Comparison of ENCODE assay signal across 8 cellular contexts in the genomic region with DNA sequence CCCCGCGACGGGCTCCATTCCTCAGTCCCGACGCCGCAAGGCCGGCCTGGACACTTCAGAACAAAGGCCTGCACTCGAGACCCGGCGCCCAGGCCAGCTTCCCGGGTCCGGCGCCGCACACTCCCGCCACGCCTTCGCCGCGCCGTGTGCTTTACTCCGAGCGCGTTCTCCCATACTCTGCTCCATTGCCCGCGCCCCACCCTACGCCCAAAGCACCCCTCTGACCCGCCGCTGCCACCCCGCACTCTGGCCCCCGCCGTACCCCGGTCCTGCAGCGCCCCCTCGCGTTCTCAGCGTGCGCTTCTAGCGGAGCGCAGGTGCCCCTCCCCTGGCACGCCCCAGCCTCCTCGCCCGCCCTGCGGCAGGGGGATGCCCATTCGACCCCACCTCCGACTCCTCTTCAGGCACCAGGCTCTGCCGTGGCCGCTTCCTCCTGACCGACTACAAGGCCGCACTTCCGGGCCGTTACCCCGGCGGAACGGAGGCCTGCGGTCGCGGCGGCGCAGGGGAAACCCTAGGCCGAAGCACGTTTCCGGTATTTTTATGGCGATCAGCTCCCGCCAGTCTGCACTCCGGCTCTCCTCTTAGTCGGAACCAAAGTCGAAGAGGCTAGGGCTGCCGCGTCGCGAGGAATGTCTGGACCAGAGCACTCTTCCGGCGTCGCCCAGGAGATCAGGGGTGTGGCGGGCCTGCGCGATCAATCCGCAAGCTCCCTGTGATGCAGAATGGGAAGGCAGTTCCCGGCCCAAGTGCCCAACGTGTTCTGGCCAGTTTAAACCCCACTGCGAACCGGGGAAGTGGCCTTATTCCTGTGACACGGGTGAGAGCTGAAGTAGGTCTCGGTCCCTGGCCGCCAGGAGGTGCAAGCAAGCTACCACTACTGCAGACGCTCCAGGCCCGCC. TPM values are rescaled to one million over a fixed set of nuclear protein-coding genes. Genes with fewer than 3 reads are reported as not detected.
DNase-seq lines count a peak whose midpoint lies in the region; ATAC-seq and TF ChIP-seq lines count a peak whose summit lies in the region.

A gene (minus strand): TSS at position 456 of the 902 bp plus-strand sequence. CDS start 2,137 bp downstream, outside the sequence.

- H3K27me3 Mint-ChIP-seq in CD4-positive, CD25-positive, alpha-beta regulatory T cell, result no peaks in the 10 kb centered on the region

- peak; percentile 73 to 75 for TF ChIP-seq RAD21 in liver (IDR thresholded peaks at IDR 0.05)

- peak within 1 kb of the TSS; percentile 65 for H3K4me3 ChIP-seq in CD4-positive, CD25-positive, alpha-beta regulatory T cell (ENCODE audit: low read depth, low read length)
- peak within 1 kb of the TSS; percentile 78 to 94 (median 88) for H3K4me3 ChIP-seq in liver (ENCODE audit: low read depth in 1 of 3, low read length in 3 of 3)

- DNase-seq in CD4-positive, CD25-positive, alpha-beta regulatory T cell, result peak; percentile 78 to 96 (median 88)
- DNase-seq in NCI-H748 treated with DMSO at 0.1 percent for 48 hours (lab: John Stamatoyannopoulos, UW) (peak; percentile 98), dermis microvascular lymphatic vessel endothelial cell (ENCODE audit: low read depth in 2 of 2) (peak; percentile 86 to 94)
- DNase-seq in activated CD4-positive, alpha-beta T cell treated with anti-CD3 and anti-CD28 coated beads, Interleukin-2, amount 50 U/mL, for 4 hours, result peak; percentile 78 to 81
- peak; percentile 91 for DNase-seq in stimulated activated CD4-positive, alpha-beta T cell treated with anti-CD3 and anti-CD28 coated beads, Interleukin-4, amount 100 ng/mL, for 24 hours

- H3K9me3 Mint-ChIP-seq in CD4-positive, CD25-positive, alpha-beta regulatory T cell, result peaks cover 0 to 1% (median 0%) of the 10 kb centered on the region in 7 donors

- TF ChIP-seq CTCF in liver (IDR thresholded peaks at IDR 0.05; ENCODE audit: low read depth, low read length, missing input control), result peak; percentile 65

- H3K4me1 Mint-ChIP-seq in CD4-positive, CD25-positive, alpha-beta regulatory T cell, result peaks cover 7 to 48% (median 25%) of the 10 kb centered on the region in 4 donors

- under 1% methylated on average over 87 of the region's 87 CpGs for WGBS in liver

- H3K36me3 Mint-ChIP-seq in CD4-positive, CD25-positive, alpha-beta regulatory T cell, result no peaks in the 10 kb centered on the region

- H3K9me3 ChIP-seq in CD4-positive, CD25-positive, alpha-beta regulatory T cell (ENCODE audit: control insufficient read depth in 2 of 2, low read length in 2 of 2), result no peaks in the 10 kb centered on the region
- no peaks in the 10 kb centered on the region for H3K9me3 ChIP-seq in liver (ENCODE audit: control insufficient read depth in 4 of 4, low read length in 3 of 4)

- H3K27ac Mint-ChIP-seq in CD4-positive, CD25-positive, alpha-beta regulatory T cell, result peak within 1 kb of the TSS; percentile 95 to 99 (median 99)

- H3K27ac ChIP-seq in CD4-positive, CD25-positive, alpha-beta regulatory T cell (ENCODE audit: insufficient read depth, low read length, poor library complexity, severe bottlenecking), result peak within 1 kb of the TSS; percentile 87
- peak within 1 kb of the TSS; percentile 95 for H3K27ac ChIP-seq in liver (ENCODE audit: low read depth in 1 of 2, low read length in 2 of 2)

- peak within 1 kb of the TSS; percentile 95 to 99 (median 97) for H3K4me3 Mint-ChIP-seq in CD4-positive, CD25-positive, alpha-beta regulatory T cell

- H3K27me3 ChIP-seq in CD4-positive, CD25-positive, alpha-beta regulatory T cell (ENCODE audit: control insufficient read depth, insufficient read depth, low read length), result no peaks in the 10 kb centered on the region
- H3K27me3 ChIP-seq in liver (ENCODE audit: control insufficient read depth in 4 of 4, insufficient read depth in 4 of 4, low read length in 3 of 4), result no peaks in the 10 kb centered on the region

- H3K4me1 ChIP-seq in CD4-positive, CD25-positive, alpha-beta regulatory T cell (ENCODE audit: control insufficient read depth, insufficient read depth, low read length, poor library complexity, severe bottlenecking), result peaks cover 22% of the 10 kb centered on the region
- peaks cover 4 to 39% (median 21%) of the 10 kb centered on the region in 4 donors for H3K4me1 ChIP-seq in liver (ENCODE audit: control insufficient read depth in 4 of 4, insufficient read depth in 4 of 4, low read length in 3 of 4)

- peaks cover 4% of the 10 kb centered on the region for H3K36me3 ChIP-seq in CD4-positive, CD25-positive, alpha-beta regulatory T cell (ENCODE audit: control insufficient read depth, insufficient read depth, low read length)
- H3K36me3 ChIP-seq in liver (ENCODE audit: control insufficient read depth in 4 of 4, insufficient read depth in 3 of 4, low read depth in 1 of 4, low read length in 3 of 4), result peaks cover 0 to 9% (median 3%) of the 10 kb centered on the region in 4 donors

- peak within 1 kb of the TSS; percentile 61 to 72 for H3K9ac ChIP-seq in liver (ENCODE audit: low read depth in 1 of 2, low read length in 2 of 2)

- ATAC-seq in CD4-positive, CD25-positive, alpha-beta regulatory T cell (ENCODE audit: low read depth in 2 of 2), result peak; percentile 86 to 88
- peak; percentile 79 for ATAC-seq in GM19395 (IDR thresholded peaks at IDR 0.05; ENCODE audit: unreplicated experiment)
- peak; percentile 76 for ATAC-seq in HG03565 (IDR thresholded peaks at IDR 0.05; ENCODE audit: unreplicated experiment)

TF ChIP-seq in liver, 16 proteins besides CTCF, POLR2A, EP300 and RAD21:
- TF ChIP-seq EGR1 (IDR thresholded peaks at IDR 0.05; ENCODE audit: low read depth in 2 of 2) (peak; percentile 27 to 66), GABPA (IDR thresholded peaks at IDR 0.05 in 1 of 2, conservative IDR thresholded peaks at IDR 0.05 in 1 of 2) (peak; percentile 94 to 98), FOXA2 (IDR thresholded peaks at IDR 0.05) (no peak), SP1 (IDR thresholded peaks at IDR 0.05) (peak; percentile 71), RXRA (IDR thresholded peaks at IDR 0.05) (peak; percentile 55 to 73), TAF1 (conservative IDR thresholded peaks at IDR 0.05) (peak; percentile 66), YY1 (IDR thresholded peaks at IDR 0.05) (peak; percentile 95), NR2F2 (IDR thresholded peaks at IDR 0.05) (peak; percentile 51), FOXA1 (IDR thresholded peaks at IDR 0.05) (peak; percentile 80), HNF4A (conservative IDR thresholded peaks at IDR 0.05) (peak; percentile 43 to 48), JUND (IDR thresholded peaks at IDR 0.05) (peak in 1 of 2 donors; percentile 25), HNF4G (IDR thresholded peaks at IDR 0.05) (no peak)
- TF ChIP-seq, protein P1, sequence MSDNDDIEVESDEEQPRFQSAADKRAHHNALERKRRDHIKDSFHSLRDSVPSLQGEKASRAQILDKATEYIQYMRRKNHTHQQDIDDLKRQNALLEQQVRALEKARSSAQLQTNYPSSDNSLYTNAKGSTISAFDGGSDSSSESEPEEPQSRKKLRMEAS (IDR thresholded peaks at IDR 0.05), result peak; percentile 86
- TF ChIP-seq, protein P2, sequence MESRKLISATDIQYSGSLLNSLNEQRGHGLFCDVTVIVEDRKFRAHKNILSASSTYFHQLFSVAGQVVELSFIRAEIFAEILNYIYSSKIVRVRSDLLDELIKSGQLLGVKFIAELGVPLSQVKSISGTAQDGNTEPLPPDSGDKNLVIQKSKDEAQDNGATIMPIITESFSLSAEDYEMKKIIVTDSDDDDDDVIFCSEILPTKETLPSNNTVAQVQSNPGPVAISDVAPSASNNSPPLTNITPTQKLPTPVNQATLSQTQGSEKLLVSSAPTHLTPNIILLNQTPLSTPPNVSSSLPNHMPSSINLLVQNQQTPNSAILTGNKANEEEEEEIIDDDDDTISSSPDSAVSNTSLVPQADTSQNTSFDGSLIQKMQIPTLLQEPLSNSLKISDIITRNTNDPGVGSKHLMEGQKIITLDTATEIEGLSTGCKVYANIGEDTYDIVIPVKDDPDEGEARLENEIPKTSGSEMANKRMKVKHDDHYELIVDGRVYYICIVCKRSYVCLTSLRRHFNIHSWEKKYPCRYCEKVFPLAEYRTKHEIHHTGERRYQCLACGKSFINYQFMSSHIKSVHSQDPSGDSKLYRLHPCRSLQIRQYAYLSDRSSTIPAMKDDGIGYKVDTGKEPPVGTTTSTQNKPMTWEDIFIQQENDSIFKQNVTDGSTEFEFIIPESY (IDR thresholded peaks at IDR 0.05), result peak; percentile 79
- TF ChIP-seq, protein P3, sequence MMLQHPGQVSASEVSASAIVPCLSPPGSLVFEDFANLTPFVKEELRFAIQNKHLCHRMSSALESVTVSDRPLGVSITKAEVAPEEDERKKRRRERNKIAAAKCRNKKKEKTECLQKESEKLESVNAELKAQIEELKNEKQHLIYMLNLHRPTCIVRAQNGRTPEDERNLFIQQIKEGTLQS (IDR thresholded peaks at IDR 0.05), result no peak
- TF ChIP-seq, protein P4, sequence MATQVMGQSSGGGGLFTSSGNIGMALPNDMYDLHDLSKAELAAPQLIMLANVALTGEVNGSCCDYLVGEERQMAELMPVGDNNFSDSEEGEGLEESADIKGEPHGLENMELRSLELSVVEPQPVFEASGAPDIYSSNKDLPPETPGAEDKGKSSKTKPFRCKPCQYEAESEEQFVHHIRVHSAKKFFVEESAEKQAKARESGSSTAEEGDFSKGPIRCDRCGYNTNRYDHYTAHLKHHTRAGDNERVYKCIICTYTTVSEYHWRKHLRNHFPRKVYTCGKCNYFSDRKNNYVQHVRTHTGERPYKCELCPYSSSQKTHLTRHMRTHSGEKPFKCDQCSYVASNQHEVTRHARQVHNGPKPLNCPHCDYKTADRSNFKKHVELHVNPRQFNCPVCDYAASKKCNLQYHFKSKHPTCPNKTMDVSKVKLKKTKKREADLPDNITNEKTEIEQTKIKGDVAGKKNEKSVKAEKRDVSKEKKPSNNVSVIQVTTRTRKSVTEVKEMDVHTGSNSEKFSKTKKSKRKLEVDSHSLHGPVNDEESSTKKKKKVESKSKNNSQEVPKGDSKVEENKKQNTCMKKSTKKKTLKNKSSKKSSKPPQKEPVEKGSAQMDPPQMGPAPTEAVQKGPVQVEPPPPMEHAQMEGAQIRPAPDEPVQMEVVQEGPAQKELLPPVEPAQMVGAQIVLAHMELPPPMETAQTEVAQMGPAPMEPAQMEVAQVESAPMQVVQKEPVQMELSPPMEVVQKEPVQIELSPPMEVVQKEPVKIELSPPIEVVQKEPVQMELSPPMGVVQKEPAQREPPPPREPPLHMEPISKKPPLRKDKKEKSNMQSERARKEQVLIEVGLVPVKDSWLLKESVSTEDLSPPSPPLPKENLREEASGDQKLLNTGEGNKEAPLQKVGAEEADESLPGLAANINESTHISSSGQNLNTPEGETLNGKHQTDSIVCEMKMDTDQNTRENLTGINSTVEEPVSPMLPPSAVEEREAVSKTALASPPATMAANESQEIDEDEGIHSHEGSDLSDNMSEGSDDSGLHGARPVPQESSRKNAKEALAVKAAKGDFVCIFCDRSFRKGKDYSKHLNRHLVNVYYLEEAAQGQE (IDR thresholded peaks at IDR 0.05), result peak; percentile 72
TF ChIP-seq in liver: peak in this region for 13.

RNA-seq across cellular contexts. Expression of the gene that starts here (rescaled TPM):
- 8.0 TPM for total RNA-seq in CD4-positive, CD25-positive, alpha-beta regulatory T cell
- polyA plus RNA-seq in CD4-positive, CD25-positive, alpha-beta regulatory T cell, result 1 to 10 TPM; 4.2 to 5.7 (median 4.9) TPM
- total RNA-seq in dermis microvascular lymphatic vessel endothelial cell (3.5 and 5.7 TPM in 2 replicates), liver (1 to 10 TPM; 2.1 to 3.2 TPM)
- polyA plus RNA-seq in liver, result 1 to 10 TPM; 2.2 to 4.0 TPM

Comparison
In these comparisons a context has a peak if more than half of its experiments do, and no peak if none do; other contexts are left out.
1. Peak in every context shown above with its lines: DNase-seq, ATAC-seq, H3K4me3 ChIP-seq and H3K27ac ChIP-seq.